ENCODE assay signal across 30 cellular contexts in genomic region chr3:13034109-13034800, GRCh38.
"Had no signal": no experiment of that assay in that cellular context is flagged by ENCODE, and none has a peak within 500 bp of the region (broad histone marks: within the 10 kb centered on the region; RNA-seq: fewer than 3 reads in every experiment).

No MANE protein-coding gene starts in this region.

- H3K4me3 ChIP-seq: adrenal gland, body of pancreas, cardiac muscle cell, coronary artery, dorsolateral prefrontal cortex, gastroesophageal sphincter, smooth muscle cell, thoracic aorta, uterus had no signal

- H3K9me3 Mint-ChIP-seq: activated naive CD4-positive, alpha-beta T cell treated with anti-CD3 and anti-CD28 coated beads for 36 hours; activated naive CD8-positive, alpha-beta T cell treated with anti-CD3 and anti-CD28 coated beads for 36 hours; activated T-helper 1 cell treated with anti-CD3 and anti-CD28 coated beads, Interleukin-12 subunit alpha, Interleukin-12 subunit beta, Interleukin-2, Interleukin-4 antibody, amounts not matched to agents 30 ng/mL and 10 ng/mL and 1 ng/mL, durations not matched to agents 14 hours and 24 hours and 36 hours; memory B cell; naive thymus-derived CD4-positive, alpha-beta T cell; T-helper 1 cell treated with Interleukin-12 subunit alpha and Interleukin-12 subunit beta and Interleukin-4 antibody, amounts not matched to agents 30 μg/mL and 1 μg/mL, for 36 hours; type B pancreatic cell had no signal

- H3K27ac ChIP-seq: adrenal gland, body of pancreas, cardiac muscle cell, coronary artery, gastroesophageal sphincter, thoracic aorta, uterus, WERI-Rb-1 had no signal

- ATAC-seq: activated CD4-positive, CD25-positive, alpha-beta regulatory T cell treated with anti-CD3 and anti-CD28 coated beads, Interleukin-2, amount 50 U/mL, for 24 hours; body of pancreas; gastroesophageal sphincter; left colon; naive thymus-derived CD4-positive, alpha-beta T cell; sciatic nerve; stimulated activated naive CD8-positive, alpha-beta T cell treated with anti-CD3 and anti-CD28 coated beads, Interleukin-15, Interleukin-2, amounts not matched to agents 100 U/mL and 50 U/mL, for 24 hours had no signal

- H3K4me3 Mint-ChIP-seq: activated naive CD4-positive, alpha-beta T cell treated with anti-CD3 and anti-CD28 coated beads for 36 hours; activated naive CD8-positive, alpha-beta T cell treated with anti-CD3 and anti-CD28 coated beads for 36 hours; activated T-helper 1 cell treated with anti-CD3 and anti-CD28 coated beads, Interleukin-12 subunit alpha, Interleukin-12 subunit beta, Interleukin-2, Interleukin-4 antibody, amounts not matched to agents 30 ng/mL and 10 ng/mL and 1 ng/mL, durations not matched to agents 14 hours and 24 hours and 36 hours; memory B cell; naive thymus-derived CD4-positive, alpha-beta T cell; T-helper 1 cell treated with Interleukin-12 subunit alpha and Interleukin-12 subunit beta and Interleukin-4 antibody, amounts not matched to agents 30 μg/mL and 1 μg/mL, for 36 hours; type B pancreatic cell had no signal

- H3K9me3 ChIP-seq: adrenal gland, body of pancreas, gastroesophageal sphincter, thoracic aorta, uterus had no signal

- H3K27me3 ChIP-seq: adrenal gland, body of pancreas, cardiac muscle cell, dorsolateral prefrontal cortex, gastroesophageal sphincter, uterus had no signal

- H3K27me3 Mint-ChIP-seq: activated naive CD8-positive, alpha-beta T cell treated with anti-CD3 and anti-CD28 coated beads for 36 hours; memory B cell had no signal

- H3K4me1 ChIP-seq: adrenal gland, body of pancreas, uterus had no signal

- H3K36me3 ChIP-seq: adrenal gland, cardiac muscle cell, gastroesophageal sphincter, thoracic aorta, uterus, WERI-Rb-1 had no signal

- H3K4me1 Mint-ChIP-seq: activated naive CD8-positive, alpha-beta T cell treated with anti-CD3 and anti-CD28 coated beads for 36 hours had no signal

- DNase-seq: activated CD4-positive, alpha-beta T cell treated with anti-CD3 and anti-CD28 coated beads for 48 hours; activated CD4-positive, alpha-beta T cell treated with anti-CD3 and anti-CD28 coated beads, Interleukin-2, amount 50 U/mL, for 48 hours; activated CD8-positive, alpha-beta memory T cell treated with anti-CD3 and anti-CD28 coated beads for 24 hours; activated effector memory CD4-positive, alpha-beta T cell treated with anti-CD3 and anti-CD28 coated beads, Interleukin-2, amount 50 U/mL, for 16 hours; activated naive CD4-positive, alpha-beta T cell treated with anti-CD3 and anti-CD28 coated beads for 36 hours; activated naive CD8-positive, alpha-beta T cell treated with anti-CD3 and anti-CD28 coated beads for 36 hours; adrenal gland; body of pancreas; dorsolateral prefrontal cortex; effector memory CD4-positive, alpha-beta T cell; hippocampal formation; left colon; midbrain; naive thymus-derived CD4-positive, alpha-beta T cell; stimulated activated naive CD8-positive, alpha-beta T cell treated with anti-CD3 and anti-CD28 coated beads, Interleukin-15, Interleukin-2, amounts not matched to agents 100 U/mL and 50 U/mL, for 24 hours; SW 1271; T-helper 9 cell; uterus; WERI-Rb-1 had no signal

- H3K27ac Mint-ChIP-seq: activated naive CD4-positive, alpha-beta T cell treated with anti-CD3 and anti-CD28 coated beads for 36 hours; activated naive CD8-positive, alpha-beta T cell treated with anti-CD3 and anti-CD28 coated beads for 36 hours; activated T-helper 1 cell treated with anti-CD3 and anti-CD28 coated beads, Interleukin-12 subunit alpha, Interleukin-12 subunit beta, Interleukin-2, Interleukin-4 antibody, amounts not matched to agents 30 ng/mL and 10 ng/mL and 1 ng/mL, durations not matched to agents 14 hours and 24 hours and 36 hours; memory B cell; naive thymus-derived CD4-positive, alpha-beta T cell; T-helper 1 cell treated with Interleukin-12 subunit alpha and Interleukin-12 subunit beta and Interleukin-4 antibody, amounts not matched to agents 30 μg/mL and 1 μg/mL, for 36 hours; type B pancreatic cell had no signal
